In the genomic region with DNA sequence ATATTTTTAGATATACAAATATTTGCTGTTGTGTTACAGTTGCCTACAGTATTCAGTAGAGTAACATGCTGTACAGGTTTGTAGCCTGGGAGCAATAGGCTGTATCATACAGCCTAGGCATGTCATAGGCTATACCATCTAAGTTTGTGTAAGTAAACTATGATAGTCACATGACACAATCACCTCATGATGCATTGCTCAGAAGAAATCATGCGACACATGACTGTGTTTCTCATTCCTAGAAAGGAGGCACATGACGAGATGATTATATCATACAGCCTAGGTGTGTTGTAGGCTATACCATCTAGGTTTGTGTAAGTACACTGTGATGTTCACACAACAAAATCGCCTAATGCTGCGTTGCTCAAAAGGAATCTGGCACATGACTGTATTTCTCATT, we compare ENCODE assay signal across 14 cellular contexts. TPM values are rescaled to one million over a fixed set of nuclear protein-coding genes. Genes with fewer than 3 reads are reported as not detected.
A peak's percentile ranks its signal among the peaks of the same experiment; 100 is the strongest.
DNase-seq lines count a peak whose midpoint lies in the region; ATAC-seq and TF ChIP-seq lines count a peak whose summit lies in the region.
"Had no signal": no experiment of that assay in that cellular context is flagged by ENCODE, and none has a peak within 500 bp of the region (broad histone marks: within the 10 kb centered on the region; RNA-seq: fewer than 3 reads in every experiment).

No MANE protein-coding gene starts in this region.

- peaks cover 25% of the 10 kb centered on the region for H3K36me3 Mint-ChIP-seq in Caco-2 (ENCODE audit: insufficient read depth, unreplicated experiment)

- dilution Hi-C loops in mammary epithelial cell (cut with HindIII; ENCODE audit: low sequenced_read_pairs): no loop called here

- no peak overlapping the region for H3K4me2 ChIP-seq in mammary epithelial cell (ENCODE audit: insufficient read depth, low read depth, low read length)

- in situ Hi-C loops in mammary epithelial cell (cut with MboI; ENCODE audit: low sequenced_read_pairs in 2 of 2): no loop called here
- in situ Hi-C loops in SK-MEL-5 (cut with HindIII; ENCODE audit: low pct_unique_long_range_greater_than_20kb, low sequenced_read_pairs): no loop called here

- intact Hi-C loops in mammary epithelial cell (cut with micrococcal nuclease): no loop called here
- intact Hi-C loops in breast epithelium (cut with DNase I; ENCODE audit: low total_unique reads): no loop called here
- intact Hi-C loops in Caco-2 (cut with micrococcal nuclease; ENCODE audit: unreplicated experiment): no loop called here

- H3K9ac ChIP-seq in mammary epithelial cell (ENCODE audit: insufficient read depth, low read length): no peak overlapping the region

- WGBS in mammary epithelial cell (ENCODE audit: low coverage, missing lambda C conversion rate): 99% methylated on average over 4 of the region's 4 CpGs

- H3K4me1 ChIP-seq in mammary epithelial cell (ENCODE audit: insufficient read depth, low read length): no peaks in the 10 kb centered on the region
- no peaks in the 10 kb centered on the region for H3K4me1 ChIP-seq in breast epithelium
- H3K4me1 ChIP-seq in Caco-2: no peaks in the 10 kb centered on the region; the same call in 1 of the 2 replicates

- H3K9me3 Mint-ChIP-seq in Caco-2 (ENCODE audit: unreplicated experiment): no peaks in the 10 kb centered on the region

- peak; percentile 6 for DNase-seq in mammary epithelial cell
- no peak for DNase-seq in breast epithelium (ENCODE audit: low spot score in 2 of 2)
- peak; percentile 32 for DNase-seq in SK-MEL-5 (ENCODE audit: low read depth, low spot score)
- no peak for DNase-seq in Caco-2
- no peak for DNase-seq in iPS-NIHi11 (ENCODE audit: low spot score)
- DNase-seq: AML-193, DMS79, Karpas-422, MM.1S, NCI-H1105 treated with DMSO at 0.1 percent for 48 hours, NCI-H187 treated with DMSO at 0.1 percent for 48 hours, RPMI8226 had no signal

- peaks cover 14% of the 10 kb centered on the region for H3K4me1 Mint-ChIP-seq in Caco-2 (ENCODE audit: low read depth, unreplicated experiment)

- H3K36me3 ChIP-seq in mammary epithelial cell (ENCODE audit: insufficient read depth, low read length): peaks cover 14% of the 10 kb centered on the region
- no peaks in the 10 kb centered on the region for H3K36me3 ChIP-seq in breast epithelium
- H3K36me3 ChIP-seq in Caco-2 (ENCODE audit: control insufficient read depth, insufficient read depth, low read length): no peaks in the 10 kb centered on the region

- peaks cover 2% of the 10 kb centered on the region for H4K20me1 ChIP-seq in mammary epithelial cell (ENCODE audit: insufficient read depth, low read length)

- H3K4me3 Mint-ChIP-seq in Caco-2 (ENCODE audit: unreplicated experiment): no peak overlapping the region

- no peak overlapping the region for H2AFZ ChIP-seq in mammary epithelial cell (ENCODE audit: low read depth, low read length)

- H3K27me3 Mint-ChIP-seq in Caco-2 (ENCODE audit: insufficient read depth, unreplicated experiment): no peaks in the 10 kb centered on the region

- no TSS peak for BruUV-seq in mammary epithelial cell (replicated peaks; lab: Mats Ljungman, UMichigan)
- no TSS peak for BruUV-seq in Caco-2 (replicated peaks; lab: Mats Ljungman, UMichigan)

- H3K9me3 ChIP-seq in mammary epithelial cell (replicated peaks; ENCODE audit: insufficient read depth, low read length): no peaks in the 10 kb centered on the region
- no peaks in the 10 kb centered on the region for H3K9me3 ChIP-seq in breast epithelium
- no peaks in the 10 kb centered on the region for H3K9me3 ChIP-seq in Caco-2

- POLR2A ChIA-PET in Caco-2 (lab: Charles Lee): no interaction called here

- TF ChIP-seq CTCF in mammary epithelial cell (conservative IDR thresholded peaks at IDR 0.05 in 1 of 2, IDR thresholded peaks at IDR 0.05 in 1 of 2; ENCODE audit: extremely low read depth in 1 of 2, insufficient read depth in 1 of 2, low read depth in 1 of 2, low read length in 2 of 2) (no peak), breast epithelium (IDR thresholded peaks at IDR 0.05) (no peak), Caco-2 (IDR thresholded peaks at IDR 0.05; ENCODE audit: insufficient read depth in 1 of 2, low read depth in 1 of 2, low read length in 1 of 2, severe bottlenecking in 1 of 2, unreplicated experiment in 1 of 2) (no peak)

- no peaks in the 10 kb centered on the region for H3K27me3 ChIP-seq in mammary epithelial cell (ENCODE audit: insufficient read depth, low read length)
- H3K27me3 ChIP-seq in breast epithelium: no peaks in the 10 kb centered on the region
- H3K27me3 ChIP-seq in Caco-2 (replicated peaks; ENCODE audit: control insufficient read depth, insufficient read depth, low read length): no peaks in the 10 kb centered on the region

- TF ChIP-seq POLR2A in breast epithelium (IDR thresholded peaks at IDR 0.05): no peak

- ATAC-seq in esophagus mucosa: peak; percentile 73
- ATAC-seq in HG03039 (IDR thresholded peaks at IDR 0.05; ENCODE audit: unreplicated experiment): no peak

- no peak overlapping the region for H3K27ac Mint-ChIP-seq in Caco-2 (ENCODE audit: unreplicated experiment)

- H3K27ac ChIP-seq in mammary epithelial cell (ENCODE audit: insufficient read depth, low read depth, low read length) (no peak overlapping the region), breast epithelium (no peak overlapping the region)

- H3K79me2 ChIP-seq in mammary epithelial cell (ENCODE audit: insufficient read depth, low read length): peaks cover 3% of the 10 kb centered on the region

- CTCF ChIA-PET in mammary epithelial cell (lab: Charles Lee; ENCODE audit: low non-redundant PET) (no interaction called here), Caco-2 (lab: Charles Lee) (no interaction called here)

- H3K4me3 ChIP-seq in mammary epithelial cell (replicated peaks in 1 of 3; ENCODE audit: insufficient read depth in 1 of 3, low read depth in 2 of 3, low read length in 3 of 3) (no peak overlapping the region), breast epithelium (no peak overlapping the region), Caco-2 (ENCODE audit: low read depth, low read length) (no peak overlapping the region)

RNA-seq across cellular contexts. Expression of gene NOPCHAP1, which starts 31.9 kb away (rescaled TPM):
- total RNA-seq in mammary epithelial cell (10 to 100 TPM in 1 of 2 donors, 1 to 10 TPM in 1; 5.2 to 29.6 TPM), breast epithelium (1 to 10 TPM; 5.3 to 9.8 (median 6.4) TPM), esophagus mucosa (16.0 TPM), Caco-2 (2022) (23.0 TPM in 2 replicates)
- polyA plus RNA-seq in mammary epithelial cell: 16.3 TPM
- 3.6 TPM for polyA minus RNA-seq in mammary epithelial cell
- total RNA-seq in SK-MEL-5 (2014; rRNA removed; shearing (Covaris generic)): 29.0 and 34.0 TPM in 2 replicates
- polyA plus RNA-seq in SK-MEL-5 (2015; cell fraction: cytosol; rRNA removed): 8.0 and 13.3 TPM in 2 replicates
- 1.2 and 2.2 TPM in 2 replicates for polyA plus RNA-seq in SK-MEL-5 (2015; cell fraction: nucleus; rRNA removed)

RNA-seq across cellular contexts. Expression of gene SLC41A2, which starts 59.9 kb away (rescaled TPM):
- total RNA-seq in mammary epithelial cell (10 to 100 TPM; 11.9 to 17.8 TPM), breast epithelium (10 to 100 TPM; 29.3 to 46.2 (median 41.9) TPM), esophagus mucosa (1.3 TPM), Caco-2 (2022) (21.6 and 24.9 TPM in 2 replicates)
- polyA plus RNA-seq in mammary epithelial cell: 1.5 TPM
- 5.6 TPM for polyA minus RNA-seq in mammary epithelial cell
- 2.8 and 8.5 TPM in 2 replicates for total RNA-seq in SK-MEL-5 (2014; rRNA removed; shearing (Covaris generic))
- polyA plus RNA-seq in SK-MEL-5 (2015; cell fraction: cytosol; rRNA removed): 2.3 and 3.7 TPM in 2 replicates
- 2.7 and 4.4 TPM in 2 replicates for polyA plus RNA-seq in SK-MEL-5 (2015; cell fraction: nucleus; rRNA removed)

Comparison
In these comparisons a context has a peak if more than half of its experiments do, and no peak if none do; other contexts are left out.
1. DNase-seq: peak in mammary epithelial cell (single experiment) and SK-MEL-5 (single experiment); none in breast epithelium (0 of 2), Caco-2 (0 of 2) and iPS-NIHi11 (single experiment).